ENCODE assay signal across 8 cellular contexts in genomic region chr13:42048625-42049453, GRCh38. TPM values are rescaled to one million over a fixed set of nuclear protein-coding genes. Genes with fewer than 3 reads are reported as not detected.
DNase-seq lines count a peak whose midpoint lies in the region; ATAC-seq and TF ChIP-seq lines count a peak whose summit lies in the region.

DGKH (plus strand) TSS chr13:42048648; CDS start chr13:42048774, 126 bp downstream.

- ATAC-seq in thoracic aorta (ENCODE audit: insufficient number of reproducible peaks, low FRiP score, low read depth): peak; percentile 71

- DNase-seq in D341Med (ENCODE audit: low spot score) (peak; percentile 94), GM20000 (ENCODE audit: low spot score) (peak; percentile 90), HT1080 (ENCODE audit: low read depth) (peak; percentile 72), foreskin fibroblast (peak; percentile 69 to 89), thoracic aorta (ENCODE audit: low spot score) (peak; percentile 50)
- DNase-seq in activated gamma-delta T cell treated with anti-CD3 and anti-CD28 coated beads, Interleukin-2, amount 50 U/mL, for 16 hours (ENCODE audit: low read depth): peak; percentile 28

- no peaks in the 10 kb centered on the region for H3K9me2 ChIP-seq in neural cell (ENCODE audit: insufficient read depth, low read length)

- no peak for TF ChIP-seq EP300 in neural cell (conservative IDR thresholded peaks at IDR 0.05; ENCODE audit: poor library complexity, severe bottlenecking)

- no peaks in the 10 kb centered on the region for H3F3A ChIP-seq in neural cell (ENCODE audit: insufficient read depth, low read length, poor library complexity, severe bottlenecking)

- peak within 1 kb of the TSS; percentile 95 for H3K4me2 ChIP-seq in neural cell (ENCODE audit: low read length)

- H3K79me2 ChIP-seq in neural cell (replicated peaks; ENCODE audit: insufficient read depth, low read length): peaks cover 4% of the 10 kb centered on the region

- H3K27me3 ChIP-seq in neural cell (ENCODE audit: insufficient read depth, low read depth, low read length) (peaks cover 37% of the 10 kb centered on the region), thoracic aorta (replicated peaks; ENCODE audit: insufficient read depth) (no peaks in the 10 kb centered on the region)

- peak; percentile 28; the same call in 1 of the 2 replicates for TF ChIP-seq POLR2A in Raji (IDR thresholded peaks at IDR 0.05; ENCODE audit: insufficient read depth, low read depth, low read length)

- H3K4me3 ChIP-seq in foreskin fibroblast (ENCODE audit: low read depth in 1 of 2, low read length in 2 of 2) (peak within 1 kb of the TSS; percentile 84 to 88), neural cell (ENCODE audit: low read length) (peak within 1 kb of the TSS; percentile 81), thoracic aorta (peak within 1 kb of the TSS; percentile 93)

- TF ChIP-seq CTCF in GM20000 (IDR thresholded peaks at IDR 0.05; ENCODE audit: extremely low read depth, missing control alignments) (no peak), foreskin fibroblast (IDR thresholded peaks at IDR 0.05; ENCODE audit: low read depth, low read length) (no peak), neural cell (IDR thresholded peaks at IDR 0.05; ENCODE audit: poor library complexity, severe bottlenecking) (peak; percentile 42), thoracic aorta (IDR thresholded peaks at IDR 0.05) (no peak)

- H3K4me1 ChIP-seq in thoracic aorta (ENCODE audit: control insufficient read depth in 1 of 2, low read depth in 2 of 2): peaks cover 4 to 22% of the 10 kb centered on the region in 2 donors

- H4K20me1 ChIP-seq in neural cell (ENCODE audit: insufficient read depth): no peaks in the 10 kb centered on the region

- H3K9me3 ChIP-seq in neural cell (ENCODE audit: low read length): no peaks in the 10 kb centered on the region
- no peaks in the 10 kb centered on the region for H3K9me3 ChIP-seq in thoracic aorta

- H3K9ac ChIP-seq in neural cell (ENCODE audit: low read length): peak within 1 kb of the TSS; percentile 53

- H3K36me3 ChIP-seq in neural cell (ENCODE audit: insufficient read depth, low read length) (no peaks in the 10 kb centered on the region), thoracic aorta (no peaks in the 10 kb centered on the region)

- H2AFZ ChIP-seq in neural cell (ENCODE audit: low read depth, low read length): no peak within 1 kb of the TSS

- H3K27ac ChIP-seq in neural cell (ENCODE audit: low read length): no peak within 1 kb of the TSS
- peak within 1 kb of the TSS; percentile 92 to 93 for H3K27ac ChIP-seq in thoracic aorta

- TF ChIP-seq RAD21 in neural cell (conservative IDR thresholded peaks at IDR 0.05): peak; percentile 26

TF ChIP-seq in neural cell, 6 proteins besides CTCF, POLR2A, EP300 and RAD21:
- TF ChIP-seq EZH2 (IDR thresholded peaks at IDR 0.05; ENCODE audit: borderline replicate concordance, insufficient read depth, low read length, poor library complexity, severe bottlenecking): no peak
- no peak for TF ChIP-seq TAF1 (IDR thresholded peaks at IDR 0.05; ENCODE audit: low read depth)
- peak; percentile 38 for TF ChIP-seq MXI1 (conservative IDR thresholded peaks at IDR 0.05; ENCODE audit: poor library complexity, severe bottlenecking)
- no peak for TF ChIP-seq POLR2AphosphoS5 (IDR thresholded peaks at IDR 0.05)
- TF ChIP-seq REST (IDR thresholded peaks at IDR 0.05; ENCODE audit: borderline replicate concordance): no peak
- no peak for TF ChIP-seq SMC3 (conservative IDR thresholded peaks at IDR 0.05; ENCODE audit: poor library complexity)
TF ChIP-seq in neural cell: peak in this region for 1.

RNA-seq across cellular contexts. Expression of gene DGKH, which starts in this region (rescaled TPM):
- total RNA-seq in HT1080 (2014; rRNA removed; shearing (Covaris generic)): 9.9 and 10.3 TPM in 2 replicates
- polyA plus RNA-seq in HT1080 (2015; cell fraction: cytosol; rRNA removed): 5.3 and 6.3 TPM in 2 replicates
- polyA plus RNA-seq in HT1080 (2015; cell fraction: nucleus; rRNA removed): 8.9 and 9.3 TPM in 2 replicates
- 2.9 and 3.5 TPM in 2 replicates for polyA plus RNA-seq in neural cell
- 12.2 and 17.9 TPM in 2 replicates for polyA minus RNA-seq in neural cell
- total RNA-seq in thoracic aorta: 10 to 100 TPM; 18.3 to 37.8 TPM

Comparison
In these comparisons a context has a peak if more than half of its experiments do, and no peak if none do; other contexts are left out.
1. DNase-seq: peak in every context shown above with its lines; median percentile 94 in D341Med; 90 in GM20000; 79 in foreskin fibroblast; 72 in HT1080; 50 in thoracic aorta; 28 in activated gamma-delta T cell treated with anti-CD3 and anti-CD28 coated beads, Interleukin-2, amount 50 U/mL, for 16 hours.